ENCODE assay signal across 2 cellular contexts in genomic region chr10:72315054-72315453, GRCh38.
TF ChIP-seq lines count a peak whose summit lies in the region.

No MANE protein-coding gene starts in this region.

TF ChIP-seq in A549, 52 proteins besides CTCF, POLR2A, EP300 and RAD21 (continued from another document):
- TF ChIP-seq PBX3 (IDR thresholded peaks at IDR 0.05), result no peak
- no peak for TF ChIP-seq RFX5 (IDR thresholded peaks at IDR 0.05)
- no peak for TF ChIP-seq NFE2L2 (conservative IDR thresholded peaks at IDR 0.05; ENCODE audit: low read length)
- no peak for TF ChIP-seq NPAS2 (CRISPR knock-in tag; IDR thresholded peaks at IDR 0.05; ENCODE audit: borderline replicate concordance)
- no peak for TF ChIP-seq RCOR1 (IDR thresholded peaks at IDR 0.05; ENCODE audit: low read depth, low read length)
- TF ChIP-seq ELK1 (IDR thresholded peaks at IDR 0.05; ENCODE audit: low read depth, low read length), result no peak
- no peak for TF ChIP-seq TP53 (CRISPR knock-in tag; IDR thresholded peaks at IDR 0.05)

TF ChIP-seq in Ishikawa, 13 proteins besides CTCF, POLR2A, EP300 and RAD21:
- TF ChIP-seq REST (IDR thresholded peaks at IDR 0.05; ENCODE audit: low read depth) (no peak), TEAD4 (IDR thresholded peaks at IDR 0.05) (peak; percentile 38; the same call in 1 of the 2 replicates), NFIC (IDR thresholded peaks at IDR 0.05) (peak; percentile 60), CEBPB (IDR thresholded peaks at IDR 0.05) (no peak), USF1 (IDR thresholded peaks at IDR 0.05) (no peak)
